Comparison of ENCODE assay signal across 8 cellular contexts in genomic region chr14:67358914-67359313, GRCh38. TPM values are rescaled to one million over a fixed set of nuclear protein-coding genes. Genes with fewer than 3 reads are reported as not detected.
DNase-seq lines count a peak whose midpoint lies in the region; ATAC-seq and TF ChIP-seq lines count a peak whose summit lies in the region.

No MANE protein-coding gene starts in this region.

- H3K4me3 Mint-ChIP-seq in type B pancreatic cell, result peak overlapping the region; percentile 99

- H3K9me3 Mint-ChIP-seq in type B pancreatic cell, result no peaks in the 10 kb centered on the region

- peaks cover 35% of the 10 kb centered on the region for H3K4me1 Mint-ChIP-seq in type B pancreatic cell (ENCODE audit: unreplicated experiment)

- H3K36me3 ChIP-seq in HAP-1 (replicated peaks), result peaks cover 14% of the 10 kb centered on the region
- peaks cover 11% of the 10 kb centered on the region for H3K36me3 ChIP-seq in adipocyte (ENCODE audit: control insufficient read depth, insufficient read depth, low read length, severe bottlenecking)
- peaks cover 0 to 9% of the 10 kb centered on the region in 2 donors for H3K36me3 ChIP-seq in left lung

- in situ Hi-C loops in HAP-1 (cut with MboI; ENCODE audit: low sequenced_read_pairs), result no loop called here

- no peaks in the 10 kb centered on the region for H3K36me3 Mint-ChIP-seq in type B pancreatic cell

- peak overlapping the region; percentile 78 to 96 for H3K27ac ChIP-seq in left lung

- H3K9ac ChIP-seq in adipocyte (ENCODE audit: low read length), result peak overlapping the region; percentile 97

- intact Hi-C loops in left lung (cut with DNase I), result no loop called here

- no peak for DNase-seq in AG09309 (ENCODE audit: low read depth)
- DNase-seq in HAP-1 (ENCODE audit: low spot score in 2 of 2), result peak in 1 of 2 experiments; percentile 18
- DNase-seq in adipocyte (ENCODE audit: low read depth), result peak; percentile 29
- DNase-seq in left lung, result no peak
- no peak for DNase-seq in type B pancreatic cell (ENCODE audit: extremely low spot score, unreplicated experiment)
- no peak for DNase-seq in cerebellar cortex (ENCODE audit: low spot score)

- TF ChIP-seq CTCF in AG09309 (IDR thresholded peaks at IDR 0.05; ENCODE audit: control insufficient read depth, insufficient read depth, low read depth, low read length, missing control alignments) (no peak), left lung (IDR thresholded peaks at IDR 0.05) (no peak), type B pancreatic cell (conservative IDR thresholded peaks at IDR 0.05) (no peak)

- ATAC-seq in left lung, result no peak
- ATAC-seq in HG03571 (IDR thresholded peaks at IDR 0.05; ENCODE audit: unreplicated experiment), result no peak
- no peak for ATAC-seq in HG03432 (IDR thresholded peaks at IDR 0.05; ENCODE audit: unreplicated experiment)

- H3K4me3 ChIP-seq in AG09309 (ENCODE audit: control insufficient read depth, low read depth, low read length), result peak overlapping the region; percentile 70
- H3K4me3 ChIP-seq in HAP-1, result peak overlapping the region; percentile 67
- peak overlapping the region; percentile 99 for H3K4me3 ChIP-seq in adipocyte (ENCODE audit: low read length)
- H3K4me3 ChIP-seq in left lung, result peak overlapping the region; percentile 63 to 95

- H3K4me1 ChIP-seq in HAP-1 (peaks cover 31% of the 10 kb centered on the region), adipocyte (ENCODE audit: control insufficient read depth, insufficient read depth, low read length) (peaks cover 52% of the 10 kb centered on the region), left lung (peaks cover 41 to 67% of the 10 kb centered on the region in 2 donors)

- H3K27ac Mint-ChIP-seq in type B pancreatic cell, result peak overlapping the region; percentile 98

- H3K27me3 Mint-ChIP-seq in type B pancreatic cell, result no peaks in the 10 kb centered on the region

- H3K9me3 ChIP-seq in HAP-1 (no peaks in the 10 kb centered on the region), adipocyte (ENCODE audit: control insufficient read depth, low read length) (no peaks in the 10 kb centered on the region), left lung (no peaks in the 10 kb centered on the region)

- H3K27me3 ChIP-seq in HAP-1 (ENCODE audit: low read depth), result no peaks in the 10 kb centered on the region
- H3K27me3 ChIP-seq in adipocyte (replicated peaks; ENCODE audit: control insufficient read depth, insufficient read depth, low read length), result no peaks in the 10 kb centered on the region
- no peaks in the 10 kb centered on the region for H3K27me3 ChIP-seq in left lung

RNA-seq across cellular contexts. Expression of gene ATP6V1D, which starts 0.7 kb away (rescaled TPM):
- total RNA-seq in left lung (100 to 1,000 TPM in 1 of 2 donors, 10 to 100 TPM in 1; 84.1 to 107 TPM), type B pancreatic cell (ENCODE audit: low replicate concordance) (52.8 and 60.1 TPM in 2 replicates)

RNA-seq across cellular contexts. Expression of gene EIF2S1, which starts 1.2 kb away (rescaled TPM):
- total RNA-seq in left lung (10 to 100 TPM; 64.0 to 99.4 TPM), type B pancreatic cell (ENCODE audit: low replicate concordance) (88.1 and 99.1 TPM in 2 replicates)

RNA-seq across cellular contexts. Expression of gene PLEK2, which starts 53.1 kb away (rescaled TPM):
- total RNA-seq in left lung (1 to 10 TPM; 2.8 to 4.2 TPM), type B pancreatic cell (ENCODE audit: low replicate concordance) (1.2 TPM in 1 of 2 replicates, not detected in the other)
